ENCODE assay signal across 8 cellular contexts in the genomic region with DNA sequence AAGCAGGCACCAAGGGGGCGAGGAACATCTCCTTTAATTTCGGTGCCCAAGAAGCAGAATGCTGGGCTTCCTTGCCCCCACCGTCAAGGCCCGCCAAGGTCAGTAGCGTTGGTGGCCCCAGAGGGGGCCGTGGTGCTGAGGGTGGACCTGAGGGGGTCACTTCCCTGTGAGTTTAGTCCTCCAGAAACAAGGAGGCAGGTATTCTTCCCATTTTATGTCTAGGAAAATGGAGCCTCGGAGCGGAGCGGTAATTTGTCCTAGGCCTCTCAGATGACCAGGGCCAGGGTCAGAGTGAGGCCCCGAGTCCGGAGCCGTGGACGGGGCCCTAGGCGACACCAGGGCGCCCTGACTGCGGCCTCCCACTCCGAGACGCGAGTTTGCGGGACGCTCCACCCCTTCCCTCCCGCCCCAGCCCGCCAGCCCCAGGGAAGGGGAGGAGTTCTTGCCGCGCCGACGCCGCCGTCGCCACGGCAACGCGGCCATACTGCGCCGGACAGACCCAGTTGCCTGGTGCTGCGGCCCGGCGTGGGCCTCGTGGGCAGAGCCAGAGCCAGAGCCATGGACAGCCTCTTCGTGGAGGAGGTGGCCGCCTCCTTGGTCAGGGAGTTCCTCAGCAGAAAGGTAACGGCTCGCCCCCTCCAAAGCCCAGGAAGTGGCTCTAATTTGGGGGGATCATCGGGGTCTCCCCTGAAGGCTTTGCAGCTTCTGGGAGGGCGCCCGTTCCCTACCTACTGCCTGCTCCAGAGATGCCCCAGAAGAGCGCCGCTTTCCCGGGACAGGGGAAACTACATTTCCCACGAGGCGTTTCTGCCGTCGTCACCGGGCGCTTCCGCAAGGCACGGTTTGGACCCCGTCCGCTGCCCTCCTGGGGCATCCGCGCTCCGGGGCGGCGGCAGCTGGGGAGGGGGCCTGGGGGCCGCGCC. TPM values are rescaled to one million over a fixed set of nuclear protein-coding genes. Genes with fewer than 3 reads are reported as not detected.
DNase-seq lines count a peak whose midpoint lies in the region; ATAC-seq and TF ChIP-seq lines count a peak whose summit lies in the region.

A gene (plus strand): TSS at position 482 of the 923 bp plus-strand sequence. CDS start 77 bp downstream, at position 559.

- CTCF ChIA-PET in HCT116 (lab: Charles Lee) = no interaction called here

- peak within 1 kb of the TSS; percentile 75 for H2AFZ ChIP-seq in HCT116 (ENCODE audit: low read depth, low read length, poor library complexity, severe bottlenecking)
- H2AFZ ChIP-seq in hepatocyte = peak within 1 kb of the TSS; percentile 87

- TSS peak; percentile 83 for BruUV-seq in HCT116 (replicated peaks; lab: Mats Ljungman, UMichigan)

- POLR2A ChIA-PET in HCT116 (lab: Charles Lee) = no interaction called here

- in situ Hi-C loops in astrocyte of the cerebellum (cut with HindIII; ENCODE audit: low sequenced_read_pairs) = no loop called here

- H3K4me2 ChIP-seq in HCT116 (ENCODE audit: low read length) (peak within 1 kb of the TSS; percentile 75), hepatocyte (peak within 1 kb of the TSS; percentile 96)

- DNase-seq in HCT116 (ENCODE audit: low read depth, low spot score) (peak; percentile 54), MV-4-11 (lab: John Stamatoyannopoulos, UW) (peak; percentile 64), T-helper 9 cell (peak; percentile 50), astrocyte of the cerebellum (ENCODE audit: low read depth) (peak; percentile 27), hepatocyte (ENCODE audit: low spot score) (peak; percentile 89), aorta (peak; percentile 90 to 95)

- ATAC-seq in HCT116 (peak; percentile 96), aorta (ENCODE audit: low FRiP score) (peak; percentile 96)

- H3K9me2 ChIP-seq in HCT116 (ENCODE audit: insufficient read depth) (no peaks in the 10 kb centered on the region), hepatocyte (replicated peaks; ENCODE audit: insufficient read depth) (no peaks in the 10 kb centered on the region)

- no peak for TF ChIP-seq POLR2A in HCT116 (IDR thresholded peaks at IDR 0.05; ENCODE audit: borderline replicate concordance, extremely low read depth, insufficient read depth, insufficient read length)

- RAD21 ChIA-PET in HCT116 (lab: Charles Lee; ENCODE audit: low non-redundant PET in 1 of 2, low total read pairs in 2 of 2, uncharacterized antibody in 2 of 2, unreplicated experiment in 2 of 2) = no interaction called here

- H3K4me3 ChIP-seq in HCT116 (replicated peaks in 1 of 2; ENCODE audit: low read depth in 1 of 2, low read length in 2 of 2) (peak within 1 kb of the TSS; percentile 83 to 86), astrocyte of the cerebellum (ENCODE audit: low read depth, low read length) (peak within 1 kb of the TSS; percentile 85), hepatocyte (peak within 1 kb of the TSS; percentile 87), rectal smooth muscle tissue (ENCODE audit: low read length) (peak within 1 kb of the TSS; percentile 84), aorta (ENCODE audit: low read length in 2 of 2) (peak within 1 kb of the TSS; percentile 86 to 92)

- no peaks in the 10 kb centered on the region for H3K9me3 ChIP-seq in ES-I3 (ENCODE audit: control insufficient read depth, insufficient read depth, low read length)
- no peaks in the 10 kb centered on the region for H3K9me3 ChIP-seq in HCT116 (ENCODE audit: control insufficient read depth in 1 of 2, insufficient read depth in 1 of 2, low read depth in 1 of 2, low read length in 2 of 2)
- H3K9me3 ChIP-seq in hepatocyte (ENCODE audit: low read depth) = no peaks in the 10 kb centered on the region
- no peaks in the 10 kb centered on the region for H3K9me3 ChIP-seq in aorta (ENCODE audit: control insufficient read depth, low read length)

- no peaks in the 10 kb centered on the region for H3K4me1 ChIP-seq in ES-I3 (ENCODE audit: insufficient read depth, low read length)
- H3K4me1 ChIP-seq in HCT116 (ENCODE audit: control insufficient read depth in 1 of 2, insufficient read depth in 2 of 2, low read length in 2 of 2) = peaks cover 0 to 12% of the 10 kb centered on the region in 2 experiments; a peak in 3 of 4 replicates
- peaks cover 4% of the 10 kb centered on the region for H3K4me1 ChIP-seq in hepatocyte (ENCODE audit: insufficient read depth)
- peaks cover 4% of the 10 kb centered on the region for H3K4me1 ChIP-seq in rectal smooth muscle tissue (ENCODE audit: control insufficient read depth, insufficient read depth, low read length)
- peaks cover 0 to 2% of the 10 kb centered on the region in 2 donors for H3K4me1 ChIP-seq in aorta (ENCODE audit: control insufficient read depth in 1 of 2, insufficient read depth in 2 of 2, low read length in 2 of 2)

- peak within 1 kb of the TSS; percentile 55 for H3K27ac ChIP-seq in HCT116 (ENCODE audit: low read depth, low read length)
- H3K27ac ChIP-seq in hepatocyte = peak within 1 kb of the TSS; percentile 72
- H3K27ac ChIP-seq in rectal smooth muscle tissue (ENCODE audit: low read depth, low read length) = peak within 1 kb of the TSS; percentile 86
- peak within 1 kb of the TSS in 1 of 2 donors; percentile 79 for H3K27ac ChIP-seq in aorta (ENCODE audit: low read depth in 1 of 2, low read length in 2 of 2)

- TF ChIP-seq CTCF in HCT116 (IDR thresholded peaks at IDR 0.05 in 2 of 3, conservative IDR thresholded peaks at IDR 0.05 in 1 of 3; ENCODE audit: borderline replicate concordance in 1 of 3, insufficient read depth in 1 of 3, low read depth in 2 of 3, low read length in 2 of 3) (no peak), astrocyte of the cerebellum (IDR thresholded peaks at IDR 0.05; ENCODE audit: low read depth, low read length, missing control alignments) (no peak), hepatocyte (IDR thresholded peaks at IDR 0.05; ENCODE audit: poor library complexity) (peak; percentile 5)

- H3K27me3 ChIP-seq in HCT116 (ENCODE audit: insufficient read depth, low read length) = no peaks in the 10 kb centered on the region
- no peaks in the 10 kb centered on the region for H3K27me3 ChIP-seq in hepatocyte
- no peaks in the 10 kb centered on the region for H3K27me3 ChIP-seq in rectal smooth muscle tissue (ENCODE audit: control insufficient read depth, insufficient read depth, low read length)
- no peaks in the 10 kb centered on the region for H3K27me3 ChIP-seq in aorta (ENCODE audit: control insufficient read depth in 1 of 2, insufficient read depth in 2 of 2, low read length in 1 of 2)

- WGBS in hepatocyte (ENCODE audit: low lambda C conversion rate, missing lambda C conversion rate) = 8% methylated on average over 62 of the region's 66 CpGs
- WGBS in aorta, 2 donors = 9 to 13% methylated on average over 54 to 66 of the region's 66 CpGs

- no peak for TF ChIP-seq RAD21 in HCT116 (IDR thresholded peaks at IDR 0.05; ENCODE audit: low read depth)

- H3K79me2 ChIP-seq in HCT116 (ENCODE audit: insufficient read depth, low read length) = peaks cover 32% of the 10 kb centered on the region; the same call in 1 of the 2 replicates
- H3K79me2 ChIP-seq in hepatocyte = peaks cover 17% of the 10 kb centered on the region

- H3K9ac ChIP-seq in ES-I3 (ENCODE audit: low read depth, low read length) (peak within 1 kb of the TSS; percentile 70), HCT116 (ENCODE audit: low read length) (peak within 1 kb of the TSS; percentile 77), rectal smooth muscle tissue (ENCODE audit: low read length) (no peak within 1 kb of the TSS)

- H3K36me3 ChIP-seq in ES-I3 (ENCODE audit: insufficient read depth, low read length) (no peaks in the 10 kb centered on the region), HCT116 (ENCODE audit: control insufficient read depth in 1 of 2, insufficient read depth in 2 of 2, low read length in 2 of 2) (0 out of 4 replicates have a peak, but pooled peaks cover 0 to under 1% of the 10 kb centered on the region in 2 experiments), hepatocyte (replicated peaks; ENCODE audit: insufficient read depth, low read depth) (no peaks in the 10 kb centered on the region), rectal smooth muscle tissue (ENCODE audit: control insufficient read depth, insufficient read depth, low read length) (no peaks in the 10 kb centered on the region), aorta (ENCODE audit: control insufficient read depth in 1 of 2, insufficient read depth in 2 of 2, low read length in 1 of 2) (no peaks in the 10 kb centered on the region)

- intact Hi-C loops in HCT116 (cut with micrococcal nuclease) (no loop called here), aorta (cut with DNase I) (no loop called here)

- H4K20me1 ChIP-seq in HCT116 (ENCODE audit: insufficient read depth) (no peaks in the 10 kb centered on the region), hepatocyte (ENCODE audit: insufficient read depth, poor library complexity, severe bottlenecking) (no peaks in the 10 kb centered on the region)

TF ChIP-seq in HCT116, 20 proteins besides CTCF, POLR2A, EP300 and RAD21 (continues in another document):
- TF ChIP-seq, protein P1, sequence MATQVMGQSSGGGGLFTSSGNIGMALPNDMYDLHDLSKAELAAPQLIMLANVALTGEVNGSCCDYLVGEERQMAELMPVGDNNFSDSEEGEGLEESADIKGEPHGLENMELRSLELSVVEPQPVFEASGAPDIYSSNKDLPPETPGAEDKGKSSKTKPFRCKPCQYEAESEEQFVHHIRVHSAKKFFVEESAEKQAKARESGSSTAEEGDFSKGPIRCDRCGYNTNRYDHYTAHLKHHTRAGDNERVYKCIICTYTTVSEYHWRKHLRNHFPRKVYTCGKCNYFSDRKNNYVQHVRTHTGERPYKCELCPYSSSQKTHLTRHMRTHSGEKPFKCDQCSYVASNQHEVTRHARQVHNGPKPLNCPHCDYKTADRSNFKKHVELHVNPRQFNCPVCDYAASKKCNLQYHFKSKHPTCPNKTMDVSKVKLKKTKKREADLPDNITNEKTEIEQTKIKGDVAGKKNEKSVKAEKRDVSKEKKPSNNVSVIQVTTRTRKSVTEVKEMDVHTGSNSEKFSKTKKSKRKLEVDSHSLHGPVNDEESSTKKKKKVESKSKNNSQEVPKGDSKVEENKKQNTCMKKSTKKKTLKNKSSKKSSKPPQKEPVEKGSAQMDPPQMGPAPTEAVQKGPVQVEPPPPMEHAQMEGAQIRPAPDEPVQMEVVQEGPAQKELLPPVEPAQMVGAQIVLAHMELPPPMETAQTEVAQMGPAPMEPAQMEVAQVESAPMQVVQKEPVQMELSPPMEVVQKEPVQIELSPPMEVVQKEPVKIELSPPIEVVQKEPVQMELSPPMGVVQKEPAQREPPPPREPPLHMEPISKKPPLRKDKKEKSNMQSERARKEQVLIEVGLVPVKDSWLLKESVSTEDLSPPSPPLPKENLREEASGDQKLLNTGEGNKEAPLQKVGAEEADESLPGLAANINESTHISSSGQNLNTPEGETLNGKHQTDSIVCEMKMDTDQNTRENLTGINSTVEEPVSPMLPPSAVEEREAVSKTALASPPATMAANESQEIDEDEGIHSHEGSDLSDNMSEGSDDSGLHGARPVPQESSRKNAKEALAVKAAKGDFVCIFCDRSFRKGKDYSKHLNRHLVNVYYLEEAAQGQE (IDR thresholded peaks at IDR 0.05; ENCODE audit: low read depth) = no peak
- TF ChIP-seq POLR2AphosphoS5 (IDR thresholded peaks at IDR 0.05; ENCODE audit: low read depth, low read length) = peak; percentile 81
- TF ChIP-seq EZH2phosphoT487 (IDR thresholded peaks at IDR 0.05; ENCODE audit: borderline replicate concordance) = no peak

RNA-seq across cellular contexts. Expression of the gene that starts here (rescaled TPM):
- total RNA-seq in HCT116 (2021; ENCODE audit: unreplicated experiment) (6.1 TPM), hepatocyte (3.1 and 6.3 TPM in 2 replicates), aorta (10 to 100 TPM; 20.2 to 22.2 TPM)
- 3.6 and 3.8 TPM in 2 replicates for polyA plus RNA-seq in HCT116 (2012)
- polyA plus RNA-seq in hepatocyte (4.4 and 5.2 TPM in 2 replicates), aorta (10 to 100 TPM in 1 of 2 donors, 1 to 10 TPM in 1; 3.1 to 26.1 TPM)

Comparison
In these comparisons a context has a peak if more than half of its experiments do, and no peak if none do; other contexts are left out.
1. DNase-seq: peak in every context shown above with its lines; median percentile 92 in aorta; 89 in hepatocyte; 64 in MV-4-11; 54 in HCT116; 50 in T-helper 9 cell; 27 in astrocyte of the cerebellum.